ENCODE assay signal across 26 cellular contexts in genomic region chr2:142423603-142424002, GRCh38.
"Had no signal": no experiment of that assay in that cellular context is flagged by ENCODE, and none has a peak within 500 bp of the region (broad histone marks: within the 10 kb centered on the region; RNA-seq: fewer than 3 reads in every experiment).

No MANE protein-coding gene starts in this region.

- DNase-seq: hippocampal formation; kidney glomerular epithelial cell; left cardiac atrium; left lung; lower lobe of right lung; mammary epithelial cell; naive B cell; natural killer cell; nephron progenitor cell; occipital lobe; psoas muscle; right lobe of liver; stimulated activated CD4-positive, alpha-beta T cell treated with anti-CD3 and anti-CD28 coated beads, Interleukin-1b, Interleukin-23, amount 100 ng/mL, for 48 hours; stimulated activated CD4-positive, alpha-beta T cell treated with anti-CD3 and anti-CD28 coated beads, Interleukin-2, amount 100 ng/mL, for 48 hours; stimulated activated CD4-positive, alpha-beta T cell treated with anti-CD3 and anti-CD28 coated beads, Interleukin-4, amount 100 ng/mL, for 4 hours; stimulated activated CD8-positive, alpha-beta memory T cell treated with anti-CD3 and anti-CD28 coated beads, Interleukin-4, amount 100 ng/mL, for 48 hours; stimulated activated naive CD4-positive, alpha-beta T cell treated with Interleukin-2 at 50 U/mL for 16 hours; stimulated activated naive CD8-positive, alpha-beta T cell treated with anti-CD3 and anti-CD28 coated beads, Interleukin-15, amount 100 ng/mL, for 72 hours; substantia nigra; uterus had no signal

- ATAC-seq: left cardiac atrium; left lung; lower lobe of right lung; natural killer cell; psoas muscle; stimulated activated memory B cell treated with anti-CD40 and anti-IgM and Interleukin-4, amounts not matched to agents 10 μg/mL and 1 μg/mL and 100 μg/mL, for 72 hours; stimulated activated naive CD8-positive, alpha-beta T cell treated with anti-CD3 and anti-CD28 coated beads, Interleukin-15, amount 100 ng/mL, for 72 hours had no signal

- H3K27ac ChIP-seq: left lung, lower lobe of right lung, neural progenitor cell, neutrophil, parathyroid adenoma, psoas muscle, right atrium auricular region, right lobe of liver, tibial nerve, uterus had no signal
